Comparison of ENCODE assay signal across 16 cellular contexts in genomic region chr11:114181195-114181594, GRCh38.
A peak's percentile ranks its signal among the peaks of the same experiment; 100 is the strongest.
DNase-seq lines count a peak whose midpoint lies in the region; ATAC-seq, FAIRE-seq and TF ChIP-seq lines count a peak whose summit lies in the region.
"Had no signal": no experiment of that assay in that cellular context is flagged by ENCODE, and none has a peak within 500 bp of the region (broad histone marks: within the 10 kb centered on the region; RNA-seq: fewer than 3 reads in every experiment).

No MANE protein-coding gene starts in this region.

- 82 to 92% (median 88%) methylated on average over 3 of the region's 3 CpGs for WGBS in adrenal gland, 4 donors
- 99% methylated on average over 3 of the region's 3 CpGs for WGBS in mesenchymal stem cell
- 78 to 98% (median 89%) methylated on average over 3 of the region's 3 CpGs for WGBS in stomach, 5 donors
- no CpG with 5 or more reads among the region's 3 CpGs for WGBS in H9 (ENCODE audit: extremely low coverage, insufficient read length, low lambda C conversion rate)

- H3K79me1 ChIP-seq in mesenchymal stem cell (replicated peaks; ENCODE audit: low read length, poor library complexity, severe bottlenecking): no peaks in the 10 kb centered on the region
- H3K79me1 ChIP-seq in H9 (ENCODE audit: insufficient read depth, low read depth, low read length, poor library complexity, severe bottlenecking): no peaks in the 10 kb centered on the region

- H3K4me2 ChIP-seq in mesenchymal stem cell (ENCODE audit: low read length, poor library complexity, severe bottlenecking) (no peak overlapping the region), H9 (ENCODE audit: insufficient read depth, insufficient read length, low read length) (no peak overlapping the region)

- H3K27ac Mint-ChIP-seq in H9: no peak overlapping the region

- no peak for TF ChIP-seq EP300 in stomach (IDR thresholded peaks at IDR 0.05)

- H3K4me3 Mint-ChIP-seq in H9: no peak overlapping the region

- no peak overlapping the region for H2BK20ac ChIP-seq in H9 (ENCODE audit: low read depth, low read length, poor library complexity, severe bottlenecking)

- no peak overlapping the region for H3K4ac ChIP-seq in mesenchymal stem cell (ENCODE audit: low read depth in 1 of 2, low read length in 2 of 2)
- no peak overlapping the region for H3K4ac ChIP-seq in H9 (ENCODE audit: low read depth, low read length)

- H3K27ac ChIP-seq in C4-2B (peak overlapping the region; percentile 100), adrenal gland (peak overlapping the region in 4 of 5 donors; percentile 92 to 98 (median 96)), mesenchymal stem cell (ENCODE audit: low read length, poor library complexity, severe bottlenecking) (no peak overlapping the region), stomach (peak overlapping the region in 4 of 5 donors; percentile 92 to 99 (median 96)), kidney (ENCODE audit: low read depth in 2 of 2, low read length in 2 of 2) (peak overlapping the region in 1 of 2 donors; percentile 94), H9 (ENCODE audit: insufficient read length, low read depth, low read length) (no peak overlapping the region)
- H3K27ac ChIP-seq: SJSA1 had no signal

- H3K4me3 ChIP-seq in adrenal gland (no peak overlapping the region), mesenchymal stem cell (ENCODE audit: insufficient read depth in 1 of 2, low read depth in 1 of 2, low read length in 2 of 2) (no peak overlapping the region), stomach (peak overlapping the region in 1 of 4 donors; percentile 27), kidney (ENCODE audit: low read length in 2 of 2) (no peak overlapping the region)
- H3K4me3 ChIP-seq: SJSA1 had no signal

- no peaks in the 10 kb centered on the region for H3K36me3 Mint-ChIP-seq in H9 (ENCODE audit: insufficient read depth in 1 of 3, low read depth in 3 of 3)

- no peaks in the 10 kb centered on the region for H3K79me2 ChIP-seq in H9 (ENCODE audit: insufficient read depth, low read length)

- TF ChIP-seq CTCF in C4-2B (conservative IDR thresholded peaks at IDR 0.05) (no peak), adrenal gland (IDR thresholded peaks at IDR 0.05) (no peak), stomach (IDR thresholded peaks at IDR 0.05) (no peak), kidney (IDR thresholded peaks at IDR 0.05; ENCODE audit: borderline replicate concordance, extremely low read depth, insufficient read depth) (no peak), H9 (conservative IDR thresholded peaks at IDR 0.05) (no peak)

- peaks cover 20% of the 10 kb centered on the region; the same call in 1 of the 2 replicates for H3K27me3 Mint-ChIP-seq in H9 (ENCODE audit: low read depth)
- H3K27me3 Mint-ChIP-seq: effector memory CD8-positive, alpha-beta T cell had no signal

- no peak overlapping the region for H3T11ph ChIP-seq in H9 (ENCODE audit: low read length)

- H3K9me3 ChIP-seq in adrenal gland (replicated peaks in 1 of 3) (no peaks in the 10 kb centered on the region), mesenchymal stem cell (ENCODE audit: control insufficient read depth, low read length) (no peaks in the 10 kb centered on the region), stomach (no peaks in the 10 kb centered on the region), kidney (ENCODE audit: control insufficient read depth in 1 of 2, low read length in 2 of 2) (no peaks in the 10 kb centered on the region), H9 (ENCODE audit: control insufficient read depth, low read depth, low read length) (no peaks in the 10 kb centered on the region)
- H3K9me3 ChIP-seq: SJSA1 had no signal

- H3K27me3 ChIP-seq in adrenal gland: no peaks in the 10 kb centered on the region
- H3K27me3 ChIP-seq in mesenchymal stem cell (ENCODE audit: control insufficient read depth in 1 of 2, insufficient read depth in 1 of 2, low read length in 2 of 2): peaks cover 86 to 89% of the 10 kb centered on the region in 2 experiments
- H3K27me3 ChIP-seq in stomach: no peaks in the 10 kb centered on the region
- no peaks in the 10 kb centered on the region for H3K27me3 ChIP-seq in H9 (ENCODE audit: insufficient read depth, low read length)
- H3K27me3 ChIP-seq: SJSA1 had no signal

- no peaks in the 10 kb centered on the region for H4K20me1 ChIP-seq in H9 (ENCODE audit: control insufficient read depth, insufficient read depth, insufficient read length)

- H2AK5ac ChIP-seq in mesenchymal stem cell (ENCODE audit: low read length, severe bottlenecking) (no peak overlapping the region), H9 (ENCODE audit: insufficient read length, low read length) (no peak overlapping the region)

- no peak overlapping the region for H3K9ac ChIP-seq in mesenchymal stem cell (ENCODE audit: low read length)
- H3K9ac ChIP-seq in kidney (ENCODE audit: low read length in 2 of 2): no peak overlapping the region
- no peak overlapping the region for H3K9ac ChIP-seq in H9 (ENCODE audit: extremely low read depth, insufficient read length, low read length)

- no peak overlapping the region for H2BK15ac ChIP-seq in mesenchymal stem cell (ENCODE audit: low read depth, poor library complexity, severe bottlenecking)
- H2BK15ac ChIP-seq in H9 (ENCODE audit: low read depth, low read length): no peak overlapping the region

- no peaks in the 10 kb centered on the region for H3K23me2 ChIP-seq in H9 (ENCODE audit: insufficient read length, low read depth, low read length, poor library complexity, severe bottlenecking)

- H2BK120ac ChIP-seq in mesenchymal stem cell (ENCODE audit: low read depth, low read length) (no peak overlapping the region), H9 (ENCODE audit: low read depth, low read length, poor library complexity, severe bottlenecking) (no peak overlapping the region)

- TF ChIP-seq POLR2A in adrenal gland (IDR thresholded peaks at IDR 0.05) (no peak), stomach (IDR thresholded peaks at IDR 0.05) (no peak)

- DNase-seq in adrenal gland: no peak
- DNase-seq in mesenchymal stem cell: no peak
- DNase-seq in stomach: no peak
- DNase-seq in kidney: no peak
- no peak for DNase-seq in 8988T
- DNase-seq in H9: no peak
- DNase-seq: activated CD8-positive, alpha-beta memory T cell treated with anti-CD3 and anti-CD28 coated beads for 24 hours; activated gamma-delta T cell treated with Interleukin-2 at 50 U/mL for 16 hours; effector memory CD8-positive, alpha-beta T cell; NCI-H2227 treated with DMSO at 0.1 percent for 48 hours; stimulated activated CD4-positive, alpha-beta T cell treated with anti-CD3 and anti-CD28 coated beads, Interleukin-4, amount 100 ng/mL, for 4 hours had no signal

- no peak for ATAC-seq in HG02678 (IDR thresholded peaks at IDR 0.05; ENCODE audit: unreplicated experiment)
- ATAC-seq: effector memory CD8-positive, alpha-beta T cell had no signal

- H3K23ac ChIP-seq in mesenchymal stem cell (ENCODE audit: low read length in 2 of 2) (no peak overlapping the region), H9 (ENCODE audit: insufficient read length, low read depth, low read length) (no peak overlapping the region)

- H3K18ac ChIP-seq in mesenchymal stem cell (ENCODE audit: low read depth in 1 of 2, low read length in 2 of 2) (peak overlapping the region in 1 of 2 experiments; percentile 67), H9 (ENCODE audit: insufficient read length, low read depth, low read length) (no peak overlapping the region)

- intact Hi-C loops in adrenal gland (cut with DNase I) (loop anchor here in 1 of 2 donors (5.0 kb wide), 2 partner anchors 81 to 119 kb away; no protein-coding TSS in a partner anchor), stomach (cut with DNase I; ENCODE audit: low total_unique reads) (loop anchor here (10.0 kb wide), 1 partner anchor 116 kb away; no protein-coding TSS in a partner anchor), kidney (cut with DNase I) (no loop called here)

- H3K36me3 ChIP-seq in adrenal gland (replicated peaks in 1 of 2) (no peaks in the 10 kb centered on the region), mesenchymal stem cell (ENCODE audit: control insufficient read depth in 1 of 2, insufficient read depth in 2 of 2, low read depth in 1 of 2, low read length in 2 of 2) (no peaks in the 10 kb centered on the region), stomach (peaks cover 0 to 10% (median under 1%) of the 10 kb centered on the region in 4 donors), kidney (ENCODE audit: control insufficient read depth in 1 of 2, insufficient read depth in 2 of 2, low read length in 2 of 2) (no peaks in the 10 kb centered on the region)
- H3K36me3 ChIP-seq: SJSA1 had no signal

- H3K14ac ChIP-seq in mesenchymal stem cell (ENCODE audit: low read length in 2 of 2): peak overlapping the region in 1 of 2 experiments; percentile 23
- no peak overlapping the region for H3K14ac ChIP-seq in H9 (ENCODE audit: insufficient read depth, low read length)

- H2BK5ac ChIP-seq in mesenchymal stem cell (ENCODE audit: low read depth, low read length, poor library complexity, severe bottlenecking) (no peak overlapping the region), H9 (ENCODE audit: insufficient read length, low read length) (no peak overlapping the region)

- no peak for FAIRE-seq in kidney (lab: Jason Lieb, UNC)
- FAIRE-seq: bronchial epithelial cell, TTC549 had no signal

- H3K4me1 ChIP-seq in adrenal gland (replicated peaks in 1 of 2): peaks cover 52 to 79% of the 10 kb centered on the region in 2 donors
- H3K4me1 ChIP-seq in mesenchymal stem cell (ENCODE audit: control insufficient read depth, insufficient read depth, low read depth, low read length): no peaks in the 10 kb centered on the region
- H3K4me1 ChIP-seq in stomach: peaks cover 69 to 98% (median 78%) of the 10 kb centered on the region in 4 donors
- peaks cover 40 to 47% of the 10 kb centered on the region in 2 donors for H3K4me1 ChIP-seq in kidney (ENCODE audit: control insufficient read depth in 1 of 2, insufficient read depth in 1 of 2, low read depth in 1 of 2, low read length in 2 of 2)
- no peaks in the 10 kb centered on the region for H3K4me1 ChIP-seq in H9 (ENCODE audit: insufficient read depth, low read length)
- H3K4me1 ChIP-seq: SJSA1 had no signal

- H4K91ac ChIP-seq in mesenchymal stem cell (ENCODE audit: low read length): no peak overlapping the region
- H4K91ac ChIP-seq in H9 (ENCODE audit: insufficient read length, low read depth, low read length): no peak overlapping the region

- peak overlapping the region; percentile 36 for H4K8ac ChIP-seq in mesenchymal stem cell (ENCODE audit: low read length)
- no peak overlapping the region for H4K8ac ChIP-seq in H9 (replicated peaks; ENCODE audit: insufficient read length, low read depth, low read length)

- H2BK12ac ChIP-seq in mesenchymal stem cell (ENCODE audit: low read length in 2 of 2) (peak overlapping the region in 1 of 2 experiments; percentile 45), H9 (ENCODE audit: insufficient read length, low read depth, low read length) (no peak overlapping the region)

- peaks cover 5 to 12% of the 10 kb centered on the region in 2 experiments; a peak in 3 of 4 replicates for H3K4me1 Mint-ChIP-seq in H9

- H4K5ac ChIP-seq in H9 (ENCODE audit: insufficient read length, low read depth, low read length): no peak overlapping the region

- H3K9me3 Mint-ChIP-seq in H9: no peaks in the 10 kb centered on the region

- no peak overlapping the region for H2AFZ ChIP-seq in mesenchymal stem cell (ENCODE audit: low read depth, low read length)
- H2AFZ ChIP-seq in H9 (ENCODE audit: low read length): no peak overlapping the region

- no peak overlapping the region for H3K56ac ChIP-seq in H9 (ENCODE audit: insufficient read length, low read depth, low read length)

Comparison
In these comparisons a context has a peak if more than half of its experiments do, and no peak if none do; other contexts are left out.
1. H3K27ac ChIP-seq: peak in C4-2B (single experiment), adrenal gland (4 of 5) and stomach (4 of 5); none in mesenchymal stem cell (single experiment) and H9 (single experiment).